26 cellular contexts compared by ENCODE assay signal in the genomic region with DNA sequence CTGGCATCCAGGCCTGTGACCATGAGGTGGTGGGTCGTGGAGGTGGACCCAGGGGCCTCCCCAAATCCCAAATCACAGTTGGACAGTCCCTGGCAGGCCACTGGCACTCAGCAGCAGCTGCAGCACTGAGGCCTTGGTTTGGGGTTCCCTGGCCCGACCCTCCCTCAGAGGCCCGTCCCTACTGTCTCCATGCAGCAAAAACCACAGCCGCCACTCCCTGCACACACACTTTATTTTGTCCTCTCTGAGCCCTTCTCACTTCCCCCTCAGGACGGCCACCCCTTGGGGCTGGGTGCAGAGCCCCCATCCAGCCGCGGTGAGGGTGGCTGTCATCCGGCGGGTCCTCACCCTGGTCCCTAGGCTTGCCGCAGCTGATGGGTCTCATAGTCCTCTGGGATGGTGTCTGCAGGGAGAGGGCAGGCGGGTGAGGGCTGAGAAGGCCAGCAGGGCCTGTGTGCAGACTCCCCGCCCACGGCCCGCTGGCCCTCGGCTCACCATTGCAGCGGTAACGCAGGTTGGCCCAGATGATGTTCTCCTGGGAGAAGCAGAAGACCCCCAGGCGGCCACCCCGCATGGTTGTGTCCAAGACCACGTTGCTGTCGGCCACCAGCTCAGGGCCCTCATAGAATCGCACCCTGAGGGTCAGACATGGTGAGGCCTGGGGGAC. TPM values are rescaled to one million over a fixed set of nuclear protein-coding genes. Genes with fewer than 3 reads are reported as not detected.
"Had no signal": no experiment of that assay in that cellular context is flagged by ENCODE, and none has a peak within 500 bp of the region (broad histone marks: within the 10 kb centered on the region; RNA-seq: fewer than 3 reads in every experiment).

No MANE protein-coding gene starts in this region.

- H3K36me3 ChIP-seq: WERI-Rb-1 had no signal

- H3K4me3 Mint-ChIP-seq: activated CD8-positive, alpha-beta T cell treated with anti-CD3 and anti-CD28 coated beads, Interleukin-2, amount 10 ng/mL, durations not matched to agents 7 days and 5 days; activated naive CD8-positive, alpha-beta T cell; brain; central memory CD8-positive, alpha-beta T cell had no signal

- ATAC-seq: activated CD8-positive, alpha-beta T cell treated with anti-CD3 and anti-CD28 coated beads, Interleukin-2, amount 10 ng/mL, durations not matched to agents 7 days and 5 days; PC-3 had no signal

- H3K4me3 ChIP-seq: SK-N-MC had no signal

- FAIRE-seq: astrocyte, RCC 7860 had no signal

- H3K27ac ChIP-seq: SK-N-MC, WERI-Rb-1 had no signal

- H3K9me3 Mint-ChIP-seq: central memory CD8-positive, alpha-beta T cell had no signal

- DNase-seq: activated CD4-positive, alpha-beta T cell treated with anti-CD3 and anti-CD28 coated beads for 4 hours; activated CD4-positive, alpha-beta T cell treated with anti-CD3 and anti-CD28 coated beads, Interleukin-2, amount 50 U/mL, for 4 hours; activated CD8-positive, alpha-beta memory T cell treated with anti-CD3 and anti-CD28 coated beads, Interleukin-2, amount 50 U/mL, for 48 hours; activated CD8-positive, alpha-beta T cell treated with anti-CD3 and anti-CD28 coated beads, Interleukin-2, amount 10 ng/mL, durations not matched to agents 7 days and 5 days; activated effector memory CD4-positive, alpha-beta T cell treated with anti-CD3 and anti-CD28 coated beads, Interleukin-2, amount 50 U/mL, for 16 hours; activated naive CD4-positive, alpha-beta T cell treated with Interleukin-2 at 50 U/mL for 16 hours; activated T-cell treated with anti-CD3 and anti-CD28 coated beads, Interleukin-2, amount 50 U/mL, for 1 hour; amygdala; Kasumi-1; NCI-H1092; NCI-H1417 treated with DMSO at 0.1 percent for 48 hours; NCI-H1694; NCI-H2029 treated with DMSO at 0.1 percent for 48 hours; NCI-H345; NCI-H510A; NCI-H69; PC-3; T-helper 1 cell; WERI-Rb-1 had no signal

- H3K27ac Mint-ChIP-seq: activated CD8-positive, alpha-beta T cell treated with anti-CD3 and anti-CD28 coated beads, Interleukin-2, amount 10 ng/mL, durations not matched to agents 7 days and 5 days; activated naive CD8-positive, alpha-beta T cell; brain had no signal

- H3K36me3 Mint-ChIP-seq: activated naive CD8-positive, alpha-beta T cell had no signal

RNA-seq across cellular contexts. Expression of gene COMP, which starts 8.4 kb away (rescaled TPM):
- total RNA-seq: activated CD8-positive, alpha-beta T cell treated with anti-CD3 and anti-CD28 coated beads, Interleukin-2, amount 10 ng/mL, durations not matched to agents 7 days and 5 days; T-helper 2 cell treated with Interferon-gamma antibody and Interleukin-4, amounts not matched to agents 100 ng/mL and 5 ng/mL, for 36 hours had no signal
